13 cellular contexts compared by ENCODE assay signal in the genomic region with DNA sequence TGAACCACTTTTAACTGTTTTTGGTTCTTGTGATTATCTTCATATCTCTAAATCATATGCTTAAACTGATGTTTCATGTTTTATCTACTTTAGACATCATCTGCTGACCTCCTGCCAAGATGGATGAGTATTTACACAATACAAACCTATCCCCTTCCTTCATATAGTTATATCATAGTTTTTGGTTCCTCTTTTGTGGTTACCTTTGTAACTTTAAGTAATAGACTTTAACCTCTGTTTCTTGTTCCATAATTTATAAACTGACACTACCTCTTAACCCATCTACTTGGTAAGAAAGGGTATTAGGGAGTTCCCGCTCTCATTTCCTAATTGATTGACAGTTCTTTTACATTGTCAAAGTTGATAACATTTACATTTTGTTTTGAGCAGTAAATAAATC. TPM values are rescaled to one million over a fixed set of nuclear protein-coding genes. Genes with fewer than 3 reads are reported as not detected.
DNase-seq lines count a peak whose midpoint lies in the region; ATAC-seq lines count a peak whose summit lies in the region.
"Had no signal": no experiment of that assay in that cellular context is flagged by ENCODE, and none has a peak within 500 bp of the region (broad histone marks: within the 10 kb centered on the region; RNA-seq: fewer than 3 reads in every experiment).

No MANE protein-coding gene starts in this region.

- peaks cover 47% of the 10 kb centered on the region for H3K36me3 ChIP-seq in MG63

- H3K27me3 ChIP-seq in MG63: no peaks in the 10 kb centered on the region
- H3K27me3 ChIP-seq: stomach had no signal

- DNase-seq in iris pigment epithelial cell (ENCODE audit: low read depth): peak; percentile 12
- no peak for DNase-seq in MG63
- DNase-seq in SHP77 (lab: John Stamatoyannopoulos, UW): no peak
- DNase-seq in activated CD8-positive, alpha-beta T cell treated with anti-CD3 and anti-CD28 coated beads, Interleukin-2, amount 10 ng/mL, durations not matched to agents 7 days and 5 days: no peak
- DNase-seq: GDM1, Right ventricle myocardium superior, stomach had no signal

- H3K27me3 Mint-ChIP-seq in activated CD8-positive, alpha-beta T cell treated with anti-CD3 and anti-CD28 coated beads, Interleukin-2, amount 10 ng/mL, durations not matched to agents 7 days and 5 days (ENCODE audit: low read depth): no peaks in the 10 kb centered on the region
- H3K27me3 Mint-ChIP-seq: dendritic cell treated with granulocyte-macrophage colony-stimulating factor and Interleukin-4, amounts not matched to agents 40 ng/mL and 50 ng/mL, for 4 days; IgD-negative memory B cell had no signal

- H3K4me1 Mint-ChIP-seq in activated CD8-positive, alpha-beta T cell treated with anti-CD3 and anti-CD28 coated beads, Interleukin-2, amount 10 ng/mL, durations not matched to agents 7 days and 5 days (ENCODE audit: low read depth): peaks cover 8% of the 10 kb centered on the region

- H3K4me3 ChIP-seq in MG63: no peak overlapping the region
- H3K4me3 ChIP-seq: stomach had no signal

- POLR2A ChIA-PET in activated CD8-positive, alpha-beta T cell treated with anti-CD3 and anti-CD28 coated beads, Interleukin-2, amount 10 ng/mL, durations not matched to agents 7 days and 5 days (lab: Charles Lee): no interaction called here

- CTCF ChIA-PET in activated CD8-positive, alpha-beta T cell treated with anti-CD3 and anti-CD28 coated beads, Interleukin-2, amount 10 ng/mL, durations not matched to agents 7 days and 5 days (lab: Charles Lee): no interaction called here

- H3K9me3 ChIP-seq in MG63: peaks cover 19% of the 10 kb centered on the region
- H3K9me3 ChIP-seq: stomach had no signal

- H3K27ac Mint-ChIP-seq in activated CD8-positive, alpha-beta T cell treated with anti-CD3 and anti-CD28 coated beads, Interleukin-2, amount 10 ng/mL, durations not matched to agents 7 days and 5 days: no peak overlapping the region
- H3K27ac Mint-ChIP-seq: dendritic cell treated with granulocyte-macrophage colony-stimulating factor and Interleukin-4, amounts not matched to agents 40 ng/mL and 50 ng/mL, for 4 days had no signal

- H3K9me3 Mint-ChIP-seq in activated CD8-positive, alpha-beta T cell treated with anti-CD3 and anti-CD28 coated beads, Interleukin-2, amount 10 ng/mL, durations not matched to agents 7 days and 5 days (ENCODE audit: insufficient read depth): peaks cover 7% of the 10 kb centered on the region
- H3K9me3 Mint-ChIP-seq: IgD-negative memory B cell had no signal

- peak; percentile 100 for ATAC-seq in GM18909 (IDR thresholded peaks at IDR 0.05; ENCODE audit: poor library complexity, unreplicated experiment)
- peak; percentile 92 for ATAC-seq in HG02623 (IDR thresholded peaks at IDR 0.05; ENCODE audit: unreplicated experiment)
- peak; percentile 99 for ATAC-seq in HG03565 (IDR thresholded peaks at IDR 0.05; ENCODE audit: unreplicated experiment)
- ATAC-seq in esophagus mucosa: no peak
- no peak for ATAC-seq in activated CD8-positive, alpha-beta T cell treated with anti-CD3 and anti-CD28 coated beads, Interleukin-2, amount 10 ng/mL, durations not matched to agents 7 days and 5 days

- H3K4me3 Mint-ChIP-seq in activated CD8-positive, alpha-beta T cell treated with anti-CD3 and anti-CD28 coated beads, Interleukin-2, amount 10 ng/mL, durations not matched to agents 7 days and 5 days: no peak overlapping the region
- H3K4me3 Mint-ChIP-seq: dendritic cell treated with granulocyte-macrophage colony-stimulating factor and Interleukin-4, amounts not matched to agents 40 ng/mL and 50 ng/mL, for 4 days; IgD-negative memory B cell had no signal

- H3K36me3 Mint-ChIP-seq in activated CD8-positive, alpha-beta T cell treated with anti-CD3 and anti-CD28 coated beads, Interleukin-2, amount 10 ng/mL, durations not matched to agents 7 days and 5 days (ENCODE audit: low read depth): peaks cover 33% of the 10 kb centered on the region

RNA-seq across cellular contexts. Expression of a gene that starts 11.9 kb away (rescaled TPM):
- total RNA-seq in esophagus mucosa: 43.3 TPM
- total RNA-seq in MG63 (2014; rRNA removed; shearing (Covaris generic); ENCODE audit: low replicate concordance): 229 and 267 TPM in 2 replicates
- 100 to 1,000 TPM; 102 to 104 TPM for total RNA-seq in activated CD8-positive, alpha-beta T cell treated with anti-CD3 and anti-CD28 coated beads, Interleukin-2, amount 10 ng/mL, durations not matched to agents 7 days and 5 days

RNA-seq across cellular contexts. Expression of a gene that starts 15.1 kb away (rescaled TPM):
- total RNA-seq in esophagus mucosa: 21.6 TPM
- total RNA-seq in MG63 (2014; rRNA removed; shearing (Covaris generic); ENCODE audit: low replicate concordance): 24.5 and 53.9 TPM in 2 replicates
- total RNA-seq in activated CD8-positive, alpha-beta T cell treated with anti-CD3 and anti-CD28 coated beads, Interleukin-2, amount 10 ng/mL, durations not matched to agents 7 days and 5 days: 10 to 100 TPM; 67.7 to 69.4 TPM

RNA-seq across cellular contexts. Expression of a gene that starts 43.5 kb away (rescaled TPM):
- 15.7 TPM for total RNA-seq in esophagus mucosa
- 10.3 and 12.9 TPM in 2 replicates for total RNA-seq in MG63 (2014; rRNA removed; shearing (Covaris generic); ENCODE audit: low replicate concordance)
- total RNA-seq in activated CD8-positive, alpha-beta T cell treated with anti-CD3 and anti-CD28 coated beads, Interleukin-2, amount 10 ng/mL, durations not matched to agents 7 days and 5 days: 10 to 100 TPM; 33.2 to 33.9 TPM

Comparison
In these comparisons a context has a peak if more than half of its experiments do, and no peak if none do; other contexts are left out.
1. ATAC-seq: peak in GM18909 (single experiment), HG02623 (single experiment) and HG03565 (single experiment); none in esophagus mucosa (single experiment) and activated CD8-positive, alpha-beta T cell treated with anti-CD3 and anti-CD28 coated beads, Interleukin-2, amount 10 ng/mL, durations not matched to agents 7 days and 5 days (single experiment).